ENCODE assay signal across 1 cellular context in genomic region chr7:121329460-121330052, GRCh38.
TF ChIP-seq lines count a peak whose summit lies in the region.

No MANE protein-coding gene starts in this region.

TF ChIP-seq in HEK293, 187 proteins besides CTCF, POLR2A, EP300 and RAD21 (continued from another document and continues in another):
- TF ChIP-seq ZNF280D (tag by site-specific recombination; IDR thresholded peaks at IDR 0.05) (no peak), SCRT2 (tag by site-specific recombination; IDR thresholded peaks at IDR 0.05) (peak; percentile 95), ZNF132 (tag by site-specific recombination; IDR thresholded peaks at IDR 0.05; ENCODE audit: borderline replicate concordance) (no peak), ZFP41 (tag by site-specific recombination; IDR thresholded peaks at IDR 0.05; ENCODE audit: borderline replicate concordance) (no peak), ZNF639 (tag by site-specific recombination; IDR thresholded peaks at IDR 0.05) (no peak), PRDM10 (tag by site-specific recombination; IDR thresholded peaks at IDR 0.05) (peak; percentile 33), ZNF785 (tag by site-specific recombination; IDR thresholded peaks at IDR 0.05) (no peak), ZNF791 (tag by site-specific recombination; IDR thresholded peaks at IDR 0.05) (no peak), ZNF292 (tag by site-specific recombination; IDR thresholded peaks at IDR 0.05; ENCODE audit: borderline replicate concordance, low read depth) (no peak), ZNF133 (tag by site-specific recombination; IDR thresholded peaks at IDR 0.05) (no peak), KLF1 (tag by site-specific recombination; IDR thresholded peaks at IDR 0.05) (no peak), GLI2 (tag by site-specific recombination; IDR thresholded peaks at IDR 0.05; ENCODE audit: borderline replicate concordance, low read depth) (no peak), ZNF792 (tag by site-specific recombination; IDR thresholded peaks at IDR 0.05) (no peak), ZNF610 (tag by site-specific recombination; IDR thresholded peaks at IDR 0.05; ENCODE audit: borderline replicate concordance) (peak; percentile 87), ZNF112 (tag by site-specific recombination; IDR thresholded peaks at IDR 0.05) (no peak), YY1 (tag by site-specific recombination; IDR thresholded peaks at IDR 0.05) (no peak), ZNF324 (tag by site-specific recombination; IDR thresholded peaks at IDR 0.05) (no peak), ZNF514 (tag by site-specific recombination; IDR thresholded peaks at IDR 0.05) (no peak), SETDB1 (IDR thresholded peaks at IDR 0.05; ENCODE audit: insufficient read length, low read length) (no peak), ZNF747 (tag by site-specific recombination; IDR thresholded peaks at IDR 0.05) (no peak), SP7 (tag by site-specific recombination; IDR thresholded peaks at IDR 0.05) (no peak), OSR2 (tag by site-specific recombination; IDR thresholded peaks at IDR 0.05) (no peak), KLF16 (tag by site-specific recombination; IDR thresholded peaks at IDR 0.05) (no peak), ZNF624 (tag by site-specific recombination; IDR thresholded peaks at IDR 0.05) (no peak), ZNF555 (tag by site-specific recombination; conservative IDR thresholded peaks at IDR 0.05) (no peak), ZNF202 (tag by site-specific recombination; IDR thresholded peaks at IDR 0.05; ENCODE audit: borderline replicate concordance) (no peak), ZBTB20 (tag by site-specific recombination; IDR thresholded peaks at IDR 0.05) (peak; percentile 48; the same call in 1 of the 2 replicates), ZNF121 (tag by site-specific recombination; IDR thresholded peaks at IDR 0.05) (no peak), ZSCAN4 (tag by site-specific recombination; IDR thresholded peaks at IDR 0.05) (no peak), BCL11B (tag by site-specific recombination; IDR thresholded peaks at IDR 0.05; ENCODE audit: low read depth) (no peak), ZFHX2 (tag by site-specific recombination; conservative IDR thresholded peaks at IDR 0.05) (no peak), ZBTB10 (tag by site-specific recombination; IDR thresholded peaks at IDR 0.05) (no peak; the same call in 1 of the 2 replicates), ZNF629 (tag by site-specific recombination; IDR thresholded peaks at IDR 0.05) (no peak), MEIS1 (CRISPR knock-in tag; IDR thresholded peaks at IDR 0.05; ENCODE audit: borderline replicate concordance) (no peak), ZBTB21 (tag by site-specific recombination; IDR thresholded peaks at IDR 0.05) (no peak), ZNF544 (tag by site-specific recombination; IDR thresholded peaks at IDR 0.05) (no peak), ZNF596 (tag by site-specific recombination; IDR thresholded peaks at IDR 0.05) (no peak), ZNF138 (tag by site-specific recombination; IDR thresholded peaks at IDR 0.05; ENCODE audit: borderline replicate concordance) (no peak), ZNF585B (tag by site-specific recombination; IDR thresholded peaks at IDR 0.05) (no peak), HIC1 (tag by site-specific recombination; IDR thresholded peaks at IDR 0.05) (peak; percentile 37; the same call in 1 of the 2 replicates), PRDM1 (tag by site-specific recombination; IDR thresholded peaks at IDR 0.05) (no peak)
- TF ChIP-seq, protein P1, sequence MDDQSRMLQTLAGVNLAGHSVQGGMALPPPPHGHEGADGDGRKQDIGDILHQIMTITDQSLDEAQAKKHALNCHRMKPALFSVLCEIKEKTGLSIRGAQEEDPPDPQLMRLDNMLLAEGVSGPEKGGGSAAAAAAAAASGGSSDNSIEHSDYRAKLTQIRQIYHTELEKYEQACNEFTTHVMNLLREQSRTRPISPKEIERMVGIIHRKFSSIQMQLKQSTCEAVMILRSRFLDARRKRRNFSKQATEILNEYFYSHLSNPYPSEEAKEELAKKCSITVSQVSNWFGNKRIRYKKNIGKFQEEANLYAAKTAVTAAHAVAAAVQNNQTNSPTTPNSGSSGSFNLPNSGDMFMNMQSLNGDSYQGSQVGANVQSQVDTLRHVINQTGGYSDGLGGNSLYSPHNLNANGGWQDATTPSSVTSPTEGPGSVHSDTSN (CRISPR knock-in tag; IDR thresholded peaks at IDR 0.05) = no peak
- TF ChIP-seq, protein P2, sequence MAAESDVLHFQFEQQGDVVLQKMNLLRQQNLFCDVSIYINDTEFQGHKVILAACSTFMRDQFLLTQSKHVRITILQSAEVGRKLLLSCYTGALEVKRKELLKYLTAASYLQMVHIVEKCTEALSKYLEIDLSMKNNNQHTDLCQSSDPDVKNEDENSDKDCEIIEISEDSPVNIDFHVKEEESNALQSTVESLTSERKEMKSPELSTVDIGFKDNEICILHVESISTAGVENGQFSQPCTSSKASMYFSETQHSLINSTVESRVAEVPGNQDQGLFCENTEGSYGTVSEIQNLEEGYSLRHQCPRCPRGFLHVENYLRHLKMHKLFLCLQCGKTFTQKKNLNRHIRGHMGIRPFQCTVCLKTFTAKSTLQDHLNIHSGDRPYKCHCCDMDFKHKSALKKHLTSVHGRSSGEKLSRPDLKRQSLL (tag by site-specific recombination; IDR thresholded peaks at IDR 0.05) = no peak
- TF ChIP-seq, protein P3, sequence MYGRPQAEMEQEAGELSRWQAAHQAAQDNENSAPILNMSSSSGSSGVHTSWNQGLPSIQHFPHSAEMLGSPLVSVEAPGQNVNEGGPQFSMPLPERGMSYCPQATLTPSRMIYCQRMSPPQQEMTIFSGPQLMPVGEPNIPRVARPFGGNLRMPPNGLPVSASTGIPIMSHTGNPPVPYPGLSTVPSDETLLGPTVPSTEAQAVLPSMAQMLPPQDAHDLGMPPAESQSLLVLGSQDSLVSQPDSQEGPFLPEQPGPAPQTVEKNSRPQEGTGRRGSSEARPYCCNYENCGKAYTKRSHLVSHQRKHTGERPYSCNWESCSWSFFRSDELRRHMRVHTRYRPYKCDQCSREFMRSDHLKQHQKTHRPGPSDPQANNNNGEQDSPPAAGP (tag by site-specific recombination; IDR thresholded peaks at IDR 0.05) = no peak
- TF ChIP-seq, protein P4, sequence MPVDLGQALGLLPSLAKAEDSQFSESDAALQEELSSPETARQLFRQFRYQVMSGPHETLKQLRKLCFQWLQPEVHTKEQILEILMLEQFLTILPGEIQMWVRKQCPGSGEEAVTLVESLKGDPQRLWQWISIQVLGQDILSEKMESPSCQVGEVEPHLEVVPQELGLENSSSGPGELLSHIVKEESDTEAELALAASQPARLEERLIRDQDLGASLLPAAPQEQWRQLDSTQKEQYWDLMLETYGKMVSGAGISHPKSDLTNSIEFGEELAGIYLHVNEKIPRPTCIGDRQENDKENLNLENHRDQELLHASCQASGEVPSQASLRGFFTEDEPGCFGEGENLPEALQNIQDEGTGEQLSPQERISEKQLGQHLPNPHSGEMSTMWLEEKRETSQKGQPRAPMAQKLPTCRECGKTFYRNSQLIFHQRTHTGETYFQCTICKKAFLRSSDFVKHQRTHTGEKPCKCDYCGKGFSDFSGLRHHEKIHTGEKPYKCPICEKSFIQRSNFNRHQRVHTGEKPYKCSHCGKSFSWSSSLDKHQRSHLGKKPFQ (tag by site-specific recombination; IDR thresholded peaks at IDR 0.05) = no peak
